ENCODE assay signal across 35 cellular contexts in the genomic region with DNA sequence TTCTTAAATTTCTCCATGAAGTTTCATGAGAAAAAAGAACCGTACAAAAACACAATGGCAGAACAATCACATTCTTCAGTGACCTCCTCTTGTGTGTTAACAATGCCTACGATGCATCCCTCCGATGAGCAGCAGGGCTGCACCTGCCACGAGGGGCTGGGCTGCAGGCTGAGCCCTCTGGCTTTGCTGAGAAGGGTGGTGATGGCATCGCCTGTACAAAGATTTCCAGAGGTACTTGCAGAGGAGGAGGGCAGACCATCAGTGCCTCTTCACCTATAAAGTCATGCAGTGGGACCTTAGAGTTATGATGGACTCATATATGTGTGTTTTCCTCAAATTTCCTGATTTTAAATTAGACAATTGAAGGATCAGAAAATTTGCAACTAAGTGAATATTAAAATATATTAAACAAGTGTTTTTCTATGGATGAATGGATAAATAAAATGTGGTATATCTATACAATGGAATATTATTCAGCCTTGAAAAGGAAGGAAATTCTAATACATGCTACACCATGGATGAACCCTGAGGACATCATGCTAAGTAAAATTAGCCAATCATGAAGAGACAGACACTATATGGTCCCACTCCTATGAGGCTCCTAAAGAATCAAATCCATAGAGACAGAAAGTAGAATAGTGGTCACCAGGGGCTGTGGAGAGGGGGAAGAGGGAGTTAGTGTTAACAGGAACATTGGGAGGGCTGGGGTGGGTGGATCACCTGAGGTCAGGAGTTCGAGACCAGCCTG.
"Had no signal": no experiment of that assay in that cellular context is flagged by ENCODE, and none has a peak within 500 bp of the region (broad histone marks: within the 10 kb centered on the region; RNA-seq: fewer than 3 reads in every experiment).

No MANE protein-coding gene starts in this region.

- H3K4me2 ChIP-seq: hepatocyte had no signal

- H3K36me3 ChIP-seq: ascending aorta, esophagus squamous epithelium, gastroesophageal sphincter, heart right ventricle, WERI-Rb-1 had no signal

- H3K27ac ChIP-seq: ascending aorta, epithelial cell of prostate, esophagus squamous epithelium, gastroesophageal sphincter, heart right ventricle, hepatocyte, WERI-Rb-1 had no signal

- H3K27me3 Mint-ChIP-seq: activated naive CD4-positive, alpha-beta T cell treated with anti-CD3 and anti-CD28 coated beads, Interleukin-2, amount 10 ng/mL, durations not matched to agents 7 days and 5 days; T-helper 17 cell had no signal

- H3K27ac Mint-ChIP-seq: activated CD4-positive, alpha-beta memory T cell treated with anti-CD3 and anti-CD28 coated beads for 36 hours; activated CD4-positive, alpha-beta T cell treated with anti-CD3 and anti-CD28 coated beads for 36 hours; activated CD4-positive, alpha-beta T cell treated with anti-CD3 and anti-CD28 coated beads, Interleukin-2, amount 10 ng/mL, durations not matched to agents 24 days and 14 days; activated naive CD4-positive, alpha-beta T cell treated with anti-CD3 and anti-CD28 coated beads, Interleukin-2, amount 10 ng/mL, durations not matched to agents 7 days and 5 days; activated naive CD4-positive, alpha-beta T cell treated with anti-CD3 and anti-CD28 coated beads, Interleukin-2, amount 50 U/mL, for 72 hours; activated naive CD8-positive, alpha-beta T cell treated with anti-CD3 and anti-CD28 coated beads, Interleukin-2, amount 10 ng/mL, durations not matched to agents 7 days and 5 days; activated T-cell treated with anti-CD3 and anti-CD28 coated beads, Interleukin-2, amount 50 U/mL, for 24 hours; activated T-cell treated with anti-CD3 and anti-CD28 coated beads, Interleukin-2, amount 50 U/mL, for 72 hours; brain; effector memory CD8-positive, alpha-beta T cell; T-helper 17 cell; T-helper 2 cell treated with Interferon-gamma antibody and Interleukin-4, amounts not matched to agents 5 μg/mL and 100 μg/mL, for 36 hours had no signal

- H3K79me2 ChIP-seq: hepatocyte had no signal

- H3K4me3 Mint-ChIP-seq: activated CD4-positive, alpha-beta memory T cell treated with anti-CD3 and anti-CD28 coated beads for 36 hours; activated CD4-positive, alpha-beta T cell treated with anti-CD3 and anti-CD28 coated beads for 36 hours; activated CD4-positive, alpha-beta T cell treated with anti-CD3 and anti-CD28 coated beads, Interleukin-2, amount 10 ng/mL, durations not matched to agents 24 days and 14 days; activated naive CD4-positive, alpha-beta T cell treated with anti-CD3 and anti-CD28 coated beads, Interleukin-2, amount 10 ng/mL, durations not matched to agents 7 days and 5 days; activated naive CD8-positive, alpha-beta T cell treated with anti-CD3 and anti-CD28 coated beads, Interleukin-2, amount 10 ng/mL, durations not matched to agents 7 days and 5 days; activated T-cell treated with anti-CD3 and anti-CD28 coated beads, Interleukin-2, amount 50 U/mL, for 24 hours; activated T-cell treated with anti-CD3 and anti-CD28 coated beads, Interleukin-2, amount 50 U/mL, for 72 hours; brain; central memory CD8-positive, alpha-beta T cell; effector memory CD8-positive, alpha-beta T cell; T-helper 17 cell; T-helper 2 cell treated with Interferon-gamma antibody and Interleukin-4, amounts not matched to agents 5 μg/mL and 100 μg/mL, for 36 hours had no signal

- H3K4me3 ChIP-seq: ascending aorta, esophagus squamous epithelium, gastroesophageal sphincter, heart right ventricle, hepatocyte had no signal

- DNase-seq: activated CD4-positive, alpha-beta memory T cell treated with anti-CD3 and anti-CD28 coated beads for 36 hours; activated CD4-positive, alpha-beta T cell treated with anti-CD3 and anti-CD28 coated beads for 36 hours; activated CD4-positive, alpha-beta T cell treated with anti-CD3 and anti-CD28 coated beads, Interleukin-2, amount 10 ng/mL, durations not matched to agents 24 days and 14 days; activated CD4-positive, CD25-positive, alpha-beta regulatory T cell; activated CD4-positive, CD25-positive, alpha-beta regulatory T cell treated with anti-CD3 and anti-CD28 coated beads, Interleukin-2, amount 50 U/mL, for 72 hours; activated CD8-positive, alpha-beta memory T cell treated with anti-CD3 and anti-CD28 coated beads, Interleukin-2, amount 50 U/mL, for 48 hours; activated gamma-delta T cell; activated naive CD4-positive, alpha-beta T cell; activated naive CD4-positive, alpha-beta T cell treated with anti-CD3 and anti-CD28 coated beads, Interleukin-2, amount 10 ng/mL, durations not matched to agents 7 days and 5 days; activated naive CD8-positive, alpha-beta T cell treated with anti-CD3 and anti-CD28 coated beads, Interleukin-2, amount 10 ng/mL, durations not matched to agents 7 days and 5 days; activated T-cell treated with anti-CD3 and anti-CD28 coated beads for 4 hours; activated T-cell treated with anti-CD3 and anti-CD28 coated beads, Interleukin-2, amount 50 U/mL, for 24 hours; activated T-cell treated with anti-CD3 and anti-CD28 coated beads, Interleukin-2, amount 50 U/mL, for 72 hours; cortex of kidney; dermis blood vessel endothelial cell; effector CD4-positive, alpha-beta T cell; effector memory CD8-positive, alpha-beta T cell; esophagus squamous epithelium; foreskin melanocyte; heart right ventricle; T-helper 17 cell; T1000; WERI-Rb-1 had no signal

- ATAC-seq: activated CD4-positive, alpha-beta T cell treated with anti-CD3 and anti-CD28 coated beads for 36 hours; activated naive CD4-positive, alpha-beta T cell treated with anti-CD3 and anti-CD28 coated beads, Interleukin-2, amount 50 U/mL, for 72 hours; activated T-cell treated with anti-CD3 and anti-CD28 coated beads, Interleukin-2, amount 50 U/mL, for 72 hours; effector memory CD8-positive, alpha-beta T cell; gastroesophageal sphincter; heart right ventricle; T-helper 17 cell had no signal

- FAIRE-seq: bronchial epithelial cell, colon, endometrium, endothelial cell of umbilical vein had no signal

- H3K27me3 ChIP-seq: ascending aorta, esophagus squamous epithelium, gastroesophageal sphincter, heart right ventricle, hepatocyte had no signal

- H3K4me1 Mint-ChIP-seq: activated CD4-positive, alpha-beta T cell treated with anti-CD3 and anti-CD28 coated beads for 36 hours; activated CD4-positive, alpha-beta T cell treated with anti-CD3 and anti-CD28 coated beads, Interleukin-2, amount 10 ng/mL, durations not matched to agents 24 days and 14 days; activated naive CD4-positive, alpha-beta T cell treated with anti-CD3 and anti-CD28 coated beads, Interleukin-2, amount 10 ng/mL, durations not matched to agents 7 days and 5 days; central memory CD8-positive, alpha-beta T cell; T-helper 17 cell had no signal

- H3K9me3 Mint-ChIP-seq: central memory CD8-positive, alpha-beta T cell had no signal

- H3K36me3 Mint-ChIP-seq: activated CD4-positive, alpha-beta memory T cell treated with anti-CD3 and anti-CD28 coated beads for 36 hours; activated naive CD4-positive, alpha-beta T cell treated with anti-CD3 and anti-CD28 coated beads, Interleukin-2, amount 10 ng/mL, durations not matched to agents 7 days and 5 days; activated naive CD4-positive, alpha-beta T cell treated with anti-CD3 and anti-CD28 coated beads, Interleukin-2, amount 50 U/mL, for 72 hours; activated naive CD8-positive, alpha-beta T cell treated with anti-CD3 and anti-CD28 coated beads, Interleukin-2, amount 10 ng/mL, durations not matched to agents 7 days and 5 days; brain had no signal

- H3K9me3 ChIP-seq: ascending aorta, esophagus squamous epithelium had no signal

- H2AFZ ChIP-seq: hepatocyte had no signal
